Comparison of ENCODE assay signal across 8 cellular contexts in the genomic region with DNA sequence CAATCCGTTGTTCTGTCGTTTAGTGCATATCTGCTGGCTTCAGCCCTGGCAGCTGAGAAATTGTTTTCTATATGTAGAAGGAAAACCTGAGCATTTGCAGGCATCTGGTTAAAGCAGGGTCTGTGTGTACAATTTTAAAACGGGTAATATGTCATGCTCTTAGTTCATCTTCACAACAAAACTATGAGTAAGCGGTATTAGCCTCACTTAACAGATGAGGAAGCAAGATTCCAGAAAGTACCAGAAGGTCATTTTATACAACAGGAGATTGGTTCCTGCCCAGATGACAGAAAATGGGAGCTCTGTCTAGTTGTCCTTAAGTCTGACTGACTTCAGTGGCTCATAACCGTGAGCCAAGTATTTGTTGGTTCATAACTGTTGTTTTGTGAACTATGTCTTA. TPM values are rescaled to one million over a fixed set of nuclear protein-coding genes. Genes with fewer than 3 reads are reported as not detected.
DNase-seq lines count a peak whose midpoint lies in the region; ATAC-seq, FAIRE-seq and TF ChIP-seq lines count a peak whose summit lies in the region.

No MANE protein-coding gene starts in this region.

- POLR2A ChIA-PET in AG04450 (lab: Yijun Ruan, JAX): interaction anchor here (1.7 to 1.9 kb wide), 2 partner anchors 92 to 103 kb away, joined by 4 to 6 read pairs; a partner anchor contains a TSS

- TF ChIP-seq CTCF in AG04450 (IDR thresholded peaks at IDR 0.05; ENCODE audit: low read depth, low read length): no peak
- no peak for TF ChIP-seq CTCF in bronchial epithelial cell (IDR thresholded peaks at IDR 0.05; ENCODE audit: insufficient read depth, low read length, severe bottlenecking)
- TF ChIP-seq CTCF in GM10266 (IDR thresholded peaks at IDR 0.05; ENCODE audit: control insufficient read depth, insufficient read depth, low read depth, missing control alignments): no peak

- peaks cover 18% of the 10 kb centered on the region for H3K36me3 ChIP-seq in bronchial epithelial cell (ENCODE audit: control insufficient read depth, insufficient read depth, low read length)
- H3K36me3 ChIP-seq in mucosa of stomach (ENCODE audit: control insufficient read depth, insufficient read depth, low read length): peaks cover 4% of the 10 kb centered on the region

- H3K9ac ChIP-seq in mucosa of stomach (ENCODE audit: low read length): peak overlapping the region; percentile 91

- CTCF ChIA-PET in AG04450 (lab: Charles Lee): interaction anchor here (0.7 to 2.7 kb wide), 4 partner anchors 14 to 201 kb away, joined by 3 to 25 read pairs (median 5); a partner anchor contains a TSS

- H3K4me3 ChIP-seq in AG04450 (ENCODE audit: low read depth, low read length) (peak overlapping the region; percentile 97), bronchial epithelial cell (ENCODE audit: low read depth, low read length) (peak overlapping the region; percentile 75), mucosa of stomach (ENCODE audit: low read length) (peak overlapping the region; percentile 96)
- H3K4me3 ChIP-seq in Jurkat, Clone E6-1 (ENCODE audit: low read length): peak overlapping the region; percentile 79

- no peak for ATAC-seq in GM18858 (IDR thresholded peaks at IDR 0.05; ENCODE audit: unreplicated experiment)

- H3K9me3 ChIP-seq in AG04450 (ENCODE audit: control insufficient read depth, insufficient read depth, low read length): no peaks in the 10 kb centered on the region; the same call in 1 of the 2 replicates
- no peaks in the 10 kb centered on the region for H3K9me3 ChIP-seq in mucosa of stomach (ENCODE audit: control insufficient read depth, low read length)

- H3K27me3 ChIP-seq in AG04450 (ENCODE audit: control insufficient read depth, insufficient read depth, low read length) (no peaks in the 10 kb centered on the region), bronchial epithelial cell (ENCODE audit: control insufficient read depth, insufficient read depth, low read length) (no peaks in the 10 kb centered on the region), mucosa of stomach (ENCODE audit: control insufficient read depth, insufficient read depth, low read length) (no peaks in the 10 kb centered on the region)

- no peak for FAIRE-seq in bronchial epithelial cell (lab: Jason Lieb, UNC)

- H3K27ac ChIP-seq in AG04450 (ENCODE audit: low read depth, low read length): no peak overlapping the region

- peaks cover 33% of the 10 kb centered on the region for H3K4me1 ChIP-seq in mucosa of stomach (ENCODE audit: control insufficient read depth, insufficient read depth, low read length)

- no peak for DNase-seq in AG04450 (ENCODE audit: low read depth, low spot score)
- no peak for DNase-seq in Jurkat, Clone E6-1 (ENCODE audit: low read depth, low spot score)
- no peak for DNase-seq in bronchial epithelial cell (ENCODE audit: low read depth)
- no peak for DNase-seq in middle frontal gyrus (ENCODE audit: extremely low spot score, low spot score)
- DNase-seq in activated CD8-positive, alpha-beta memory T cell treated with anti-CD3 and anti-CD28 coated beads, Interleukin-2, amount 50 U/mL, for 48 hours: no peak
- no peak for DNase-seq in GM10266 (ENCODE audit: extremely low spot score)

RNA-seq across cellular contexts. Expression of a gene that starts 1.1 kb away (rescaled TPM):
- 26.7 and 33.1 TPM in 2 replicates for polyA plus RNA-seq in AG04450 (2011; rRNA removed)
- 17.5 and 25.6 TPM in 2 replicates for polyA minus RNA-seq in AG04450 (2011; rRNA and poly(A)+ RNA removed)
- 40.5 TPM for polyA plus RNA-seq in Jurkat, Clone E6-1 (2012; ENCODE audit: insufficient read depth, insufficient read length)
- total RNA-seq in bronchial epithelial cell: 39.5 and 42.1 TPM in 2 replicates

RNA-seq across cellular contexts. Expression of a gene that starts 1.3 kb away (rescaled TPM):
- 79.1 and 88.2 TPM in 2 replicates for polyA plus RNA-seq in AG04450 (2011; rRNA removed)
- 60.1 and 62.3 TPM in 2 replicates for polyA minus RNA-seq in AG04450 (2011; rRNA and poly(A)+ RNA removed)
- polyA plus RNA-seq in Jurkat, Clone E6-1 (2012; ENCODE audit: insufficient read depth, insufficient read length): 63.3 TPM
- 59.3 and 72.7 TPM in 2 replicates for total RNA-seq in bronchial epithelial cell

RNA-seq across cellular contexts. Expression of a gene that starts 8.7 kb away (rescaled TPM):
- polyA plus RNA-seq in AG04450 (2011; rRNA removed): 10.5 and 11.7 TPM in 2 replicates
- polyA minus RNA-seq in AG04450 (2011; rRNA and poly(A)+ RNA removed): 10.9 and 15.3 TPM in 2 replicates
- polyA plus RNA-seq in Jurkat, Clone E6-1 (2012; ENCODE audit: insufficient read depth, insufficient read length): 13.7 TPM
- total RNA-seq in bronchial epithelial cell: 7.6 and 9.9 TPM in 2 replicates

RNA-seq across cellular contexts. Expression of a gene that starts 14.6 kb away (rescaled TPM):
- 2.2 and 3.1 TPM in 2 replicates for polyA plus RNA-seq in AG04450 (2011; rRNA removed)
- polyA minus RNA-seq in AG04450 (2011; rRNA and poly(A)+ RNA removed): 8.4 and 8.9 TPM in 2 replicates
- 8.1 TPM for polyA plus RNA-seq in Jurkat, Clone E6-1 (2012; ENCODE audit: insufficient read depth, insufficient read length)
- total RNA-seq in bronchial epithelial cell: 4.5 and 8.2 TPM in 2 replicates

RNA-seq across cellular contexts. Expression of a gene that starts 41.6 kb away (rescaled TPM):
- 0.32 and 0.67 TPM in 2 replicates for polyA plus RNA-seq in AG04450 (2011; rRNA removed)
- 1.0 and 2.1 TPM in 2 replicates for polyA minus RNA-seq in AG04450 (2011; rRNA and poly(A)+ RNA removed)
- polyA plus RNA-seq in Jurkat, Clone E6-1 (2012; ENCODE audit: insufficient read depth, insufficient read length): 0.96 TPM
- total RNA-seq in bronchial epithelial cell: 0.26 and 0.51 TPM in 2 replicates
